In genomic region chr14:104220225-104221070, GRCh38 we compare ENCODE assay signal across 24 cellular contexts.
A peak's percentile ranks its signal among the peaks of the same experiment; 100 is the strongest.
DNase-seq lines count a peak whose midpoint lies in the region; ATAC-seq and TF ChIP-seq lines count a peak whose summit lies in the region.
"Had no signal": no experiment of that assay in that cellular context is flagged by ENCODE, and none has a peak within 500 bp of the region (broad histone marks: within the 10 kb centered on the region; RNA-seq: fewer than 3 reads in every experiment).

No MANE protein-coding gene starts in this region.

- H3K9me3 ChIP-seq in neural progenitor cell (ENCODE audit: low read depth) (no peaks in the 10 kb centered on the region), PC-3 (ENCODE audit: low read length) (no peaks in the 10 kb centered on the region)
- H3K9me3 ChIP-seq: breast epithelium, thoracic aorta, vagina had no signal

- H3K4me3 Mint-ChIP-seq in glutamatergic neuron (ENCODE audit: unreplicated experiment) (no peak overlapping the region), neural progenitor cell (no peak overlapping the region)
- H3K4me3 Mint-ChIP-seq: activated CD4-positive, alpha-beta T cell treated with anti-CD3 and anti-CD28 coated beads for 36 hours had no signal

- H3K27ac ChIP-seq in neural progenitor cell (no peak overlapping the region), PC-3 (ENCODE audit: low read length) (no peak overlapping the region)
- H3K27ac ChIP-seq: breast epithelium, C4-2B, KMS-11, parathyroid adenoma, SK-N-MC, thoracic aorta, vagina had no signal

- H3K4me2 ChIP-seq in neural progenitor cell: peak overlapping the region; percentile 6
- no peak overlapping the region for H3K4me2 ChIP-seq in PC-3 (ENCODE audit: low read length)
- H3K4me2 ChIP-seq: KMS-11 had no signal

- no peaks in the 10 kb centered on the region for H3K36me3 ChIP-seq in neural progenitor cell
- no peaks in the 10 kb centered on the region for H3K36me3 ChIP-seq in PC-3 (ENCODE audit: low read depth, low read length)
- H3K36me3 ChIP-seq: breast epithelium, thoracic aorta, vagina had no signal

- peaks cover 37% of the 10 kb centered on the region for H3K4me1 ChIP-seq in neural progenitor cell
- H3K4me1 ChIP-seq in PC-3 (ENCODE audit: insufficient read depth, low read length): no peaks in the 10 kb centered on the region
- H3K4me1 ChIP-seq: breast epithelium, parathyroid adenoma had no signal

- no peaks in the 10 kb centered on the region for H3K27me3 ChIP-seq in neural progenitor cell
- peaks cover 35% of the 10 kb centered on the region for H3K27me3 ChIP-seq in PC-3 (ENCODE audit: low read length)

- H2AFZ ChIP-seq in neural progenitor cell (replicated peaks): no peak overlapping the region
- no peak overlapping the region for H2AFZ ChIP-seq in PC-3 (ENCODE audit: low read length)
- H2AFZ ChIP-seq: parathyroid adenoma had no signal

- no peak for ATAC-seq in PC-3
- ATAC-seq in GM18873 (IDR thresholded peaks at IDR 0.05; ENCODE audit: low FRiP score, unreplicated experiment): no peak
- ATAC-seq: activated CD4-positive, alpha-beta T cell treated with anti-CD3 and anti-CD28 coated beads for 36 hours; stimulated activated naive CD8-positive, alpha-beta T cell treated with anti-CD3 and anti-CD28 coated beads, Interleukin-15, Interleukin-2, amounts not matched to agents 100 U/mL and 50 U/mL, for 24 hours had no signal

- H3K36me3 Mint-ChIP-seq in glutamatergic neuron (ENCODE audit: unreplicated experiment) (no peaks in the 10 kb centered on the region), neural progenitor cell (no peaks in the 10 kb centered on the region)

- no peaks in the 10 kb centered on the region for H4K20me1 ChIP-seq in neural progenitor cell (ENCODE audit: low read depth)
- no peaks in the 10 kb centered on the region for H4K20me1 ChIP-seq in PC-3 (ENCODE audit: low read length)

- H3K79me2 ChIP-seq in neural progenitor cell (ENCODE audit: low read depth) (no peaks in the 10 kb centered on the region), PC-3 (ENCODE audit: low read length) (no peaks in the 10 kb centered on the region)
- H3K79me2 ChIP-seq: parathyroid adenoma had no signal

- H3K27me3 Mint-ChIP-seq in glutamatergic neuron (ENCODE audit: unreplicated experiment) (peaks cover 3% of the 10 kb centered on the region), neural progenitor cell (ENCODE audit: insufficient read depth, low read depth) (peaks cover 5% of the 10 kb centered on the region)

- TF ChIP-seq CTCF in glutamatergic neuron (IDR thresholded peaks at IDR 0.05; ENCODE audit: partially characterized antibody, unreplicated experiment): no peak
- TF ChIP-seq CTCF in neural progenitor cell (IDR thresholded peaks at IDR 0.05): no peak
- TF ChIP-seq CTCF in PC-3 (conservative IDR thresholded peaks at IDR 0.05; ENCODE audit: low read depth, low read length): no peak

- H3F3A ChIP-seq in neural progenitor cell (ENCODE audit: low read depth) (no peaks in the 10 kb centered on the region), PC-3 (ENCODE audit: low read length, unreplicated experiment) (no peaks in the 10 kb centered on the region)

- H3K27ac Mint-ChIP-seq in glutamatergic neuron (ENCODE audit: unreplicated experiment) (peak overlapping the region; percentile 52), neural progenitor cell (no peak overlapping the region)
- H3K27ac Mint-ChIP-seq: activated CD4-positive, alpha-beta T cell treated with anti-CD3 and anti-CD28 coated beads for 36 hours had no signal

- H3K4me1 Mint-ChIP-seq in glutamatergic neuron (ENCODE audit: low read depth, unreplicated experiment) (peaks cover 27% of the 10 kb centered on the region), neural progenitor cell (peaks cover 21% of the 10 kb centered on the region)

- DNase-seq in NCI-H1694 treated with DMSO at 0.1 percent for 48 hours (lab: John Stamatoyannopoulos, UW) (peak; percentile 84), NCI-H82 (lab: John Stamatoyannopoulos, UW) (peak; percentile 84), glutamatergic neuron (peak; percentile 17), neural progenitor cell (ENCODE audit: low spot score) (no peak), T-helper 2 cell (no peak), NCI-H1417 (lab: John Stamatoyannopoulos, UW) (no peak), PC-3 (no peak)
- DNase-seq: activated CD4-positive, alpha-beta T cell treated with anti-CD3 and anti-CD28 coated beads for 36 hours; activated CD8-positive, alpha-beta memory T cell treated with anti-CD3 and anti-CD28 coated beads for 24 hours; activated T-cell treated with anti-CD3 and anti-CD28 coated beads, Interleukin-2, amount 50 U/mL, for 1 hour; effector CD4-positive, alpha-beta T cell; islet precursor cell; MM.1S; NCI-H1417 treated with DMSO at 0.1 percent for 48 hours; NCI-H2107; stimulated activated naive CD8-positive, alpha-beta T cell treated with anti-CD3 and anti-CD28 coated beads, Interleukin-15, Interleukin-2, amounts not matched to agents 100 U/mL and 50 U/mL, for 24 hours had no signal

- no TSS peak for BruUV-seq in PC-3 (replicated peaks; lab: Mats Ljungman, UMichigan)

- H3K9me2 ChIP-seq in PC-3 (replicated peaks; ENCODE audit: low read length): no peaks in the 10 kb centered on the region

- POLR2A ChIA-PET in PC-3 (lab: Charles Lee; ENCODE audit: unreplicated experiment): no interaction called here

- CTCF ChIA-PET in PC-3 (lab: Charles Lee): interaction anchor here (0.5 kb wide), 1 partner anchor 149 kb away, joined by 3 read pairs; no protein-coding TSS in a partner anchor

- intact Hi-C loops in PC-3 (cut with micrococcal nuclease): no loop called here

- H3K9me3 Mint-ChIP-seq in glutamatergic neuron (ENCODE audit: unreplicated experiment) (peaks cover 4% of the 10 kb centered on the region), neural progenitor cell (no peaks in the 10 kb centered on the region)

- no peak overlapping the region for H3K9ac ChIP-seq in neural progenitor cell
- H3K9ac ChIP-seq in PC-3 (ENCODE audit: low read length): no peak overlapping the region
- H3K9ac ChIP-seq: KMS-11, parathyroid adenoma had no signal

- H3K4me3 ChIP-seq in neural progenitor cell: no peak overlapping the region
- no peak overlapping the region for H3K4me3 ChIP-seq in PC-3 (ENCODE audit: low read length)
- H3K4me3 ChIP-seq: breast epithelium, SK-N-MC, thoracic aorta, vagina had no signal

Comparison
In these comparisons a context has a peak if more than half of its experiments do, and no peak if none do; other contexts are left out.
1. DNase-seq: peak in NCI-H1694 treated with DMSO at 0.1 percent for 48 hours (single experiment), NCI-H82 (single experiment) and glutamatergic neuron (single experiment); none in neural progenitor cell (single experiment), T-helper 2 cell (0 of 5), NCI-H1417 (0 of 3) and PC-3 (single experiment).